In genomic region chr7:75649462-75649861, GRCh38 we compare ENCODE assay signal across 10 cellular contexts.
DNase-seq lines count a peak whose midpoint lies in the region; ATAC-seq and TF ChIP-seq lines count a peak whose summit lies in the region.
"Had no signal": no experiment of that assay in that cellular context is flagged by ENCODE, and none has a peak within 500 bp of the region (broad histone marks: within the 10 kb centered on the region; RNA-seq: fewer than 3 reads in every experiment).

No MANE protein-coding gene starts in this region.

- CTCF ChIA-PET in PC-9 (lab: Charles Lee) = interaction anchor here (0.5 kb wide), 1 partner anchor 148 kb away, joined by 5 read pairs; no protein-coding TSS in a partner anchor

- POLR2A ChIA-PET in PC-9 (lab: Charles Lee; ENCODE audit: unreplicated experiment) = no interaction called here

- ATAC-seq in left lung (peak; percentile 41), upper lobe of left lung (ENCODE audit: low FRiP score in 2 of 2) (peak in 1 of 2 donors; percentile 29)

- H3K4me3 ChIP-seq in breast epithelium = no peak overlapping the region
- no peak overlapping the region for H3K4me3 ChIP-seq in left lung
- no peak overlapping the region for H3K4me3 ChIP-seq in upper lobe of left lung
- no peak overlapping the region for H3K4me3 ChIP-seq in PC-9
- H3K4me3 ChIP-seq: smooth muscle cell had no signal

- DNase-seq in NCI-H82 (lab: John Stamatoyannopoulos, UW) (peak; percentile 23), NCI-H82 treated with DMSO at 0.1 percent for 48 hours (lab: John Stamatoyannopoulos, UW; ENCODE audit: unreplicated experiment) (no peak), breast epithelium (ENCODE audit: low spot score in 2 of 2) (peak in 1 of 2 donors; percentile 35), left lung (no peak), upper lobe of left lung (peak in 1 of 2 donors; percentile 54), OCI-M2 (lab: John Stamatoyannopoulos, UW; ENCODE audit: unreplicated experiment) (no peak), Kasumi-1 (lab: John Stamatoyannopoulos, UW) (no peak), PC-9 (no peak)
- DNase-seq: NCI-H2081 treated with DMSO at 0.1 percent for 48 hours had no signal

- H3K79me2 ChIP-seq in PC-9 (ENCODE audit: low read depth) = no peaks in the 10 kb centered on the region

- no peak for TF ChIP-seq CTCF in breast epithelium (IDR thresholded peaks at IDR 0.05)
- TF ChIP-seq CTCF in left lung (IDR thresholded peaks at IDR 0.05) = no peak
- no peak for TF ChIP-seq CTCF in upper lobe of left lung (IDR thresholded peaks at IDR 0.05)
- TF ChIP-seq CTCF in PC-9 (conservative IDR thresholded peaks at IDR 0.05) = no peak

- 40 to 44% methylated on average over 4 of the region's 4 CpGs for WGBS in upper lobe of left lung, 2 donors

- H2AFZ ChIP-seq in PC-9 = no peak overlapping the region

- H3K36me3 ChIP-seq in breast epithelium (no peaks in the 10 kb centered on the region), left lung (no peaks in the 10 kb centered on the region), upper lobe of left lung (peaks cover 0 to 6% (median 0%) of the 10 kb centered on the region in 4 donors), PC-9 (ENCODE audit: low read depth) (no peaks in the 10 kb centered on the region)

- H3K4me2 ChIP-seq in PC-9 = no peak overlapping the region
- H3K4me2 ChIP-seq: smooth muscle cell had no signal

- no peaks in the 10 kb centered on the region for H3K9me2 ChIP-seq in PC-9 (ENCODE audit: insufficient read depth)

- H3K27me3 ChIP-seq in breast epithelium (no peaks in the 10 kb centered on the region), left lung (no peaks in the 10 kb centered on the region), upper lobe of left lung (no peaks in the 10 kb centered on the region), PC-9 (ENCODE audit: insufficient read depth, low read depth) (no peaks in the 10 kb centered on the region)

- H3K27ac ChIP-seq in breast epithelium (peak overlapping the region; percentile 13 to 61), left lung (peak overlapping the region; percentile 42 to 57), upper lobe of left lung (peak overlapping the region; percentile 58 to 74 (median 61)), PC-9 (no peak overlapping the region)

- H3K9me3 ChIP-seq in breast epithelium (no peaks in the 10 kb centered on the region), left lung (no peaks in the 10 kb centered on the region), upper lobe of left lung (no peaks in the 10 kb centered on the region), PC-9 (ENCODE audit: insufficient read depth, low read depth) (no peaks in the 10 kb centered on the region; the same call in 1 of the 2 replicates)

- H4K20me1 ChIP-seq in PC-9 (ENCODE audit: insufficient read depth) = no peaks in the 10 kb centered on the region

- TF ChIP-seq POLR2A in breast epithelium (IDR thresholded peaks at IDR 0.05) = no peak
- TF ChIP-seq POLR2A in upper lobe of left lung (IDR thresholded peaks at IDR 0.05) = no peak

- intact Hi-C loops in breast epithelium (cut with DNase I; ENCODE audit: low total_unique reads) (no loop called here), left lung (cut with DNase I) (no loop called here), PC-9 (cut with micrococcal nuclease; ENCODE audit: unreplicated experiment) (loop anchor here (10.0 kb wide), 1 partner anchor 115 kb away; no protein-coding TSS in a partner anchor)

- no peaks in the 10 kb centered on the region for H3F3A ChIP-seq in PC-9 (ENCODE audit: insufficient read depth, low read depth)

- no TSS peak for BruUV-seq in PC-9 (replicated peaks; lab: Mats Ljungman, UMichigan)

- no peak for TF ChIP-seq EP300 in upper lobe of left lung (IDR thresholded peaks at IDR 0.05)

- H3K4me1 ChIP-seq in breast epithelium = no peaks in the 10 kb centered on the region
- H3K4me1 ChIP-seq in left lung = peaks cover 18 to 25% of the 10 kb centered on the region in 2 donors
- H3K4me1 ChIP-seq in upper lobe of left lung = peaks cover 22 to 26% (median 23%) of the 10 kb centered on the region in 4 donors
- H3K4me1 ChIP-seq in PC-9 (replicated peaks; ENCODE audit: insufficient read depth) = no peaks in the 10 kb centered on the region; the same call in 1 of the 2 replicates
